17 cellular contexts compared by ENCODE assay signal in genomic region chr18:55953326-55953725, GRCh38.
DNase-seq lines count a peak whose midpoint lies in the region; ATAC-seq lines count a peak whose summit lies in the region.
"Had no signal": no experiment of that assay in that cellular context is flagged by ENCODE, and none has a peak within 500 bp of the region (broad histone marks: within the 10 kb centered on the region; RNA-seq: fewer than 3 reads in every experiment).

No MANE protein-coding gene starts in this region.

- WGBS in right cardiac atrium, result 66% methylated on average over 9 of the region's 9 CpGs

- ATAC-seq in right cardiac atrium, result no peak

- no peaks in the 10 kb centered on the region for H3K4me1 ChIP-seq in right cardiac atrium (ENCODE audit: control insufficient read depth, insufficient read depth, low read length)

- DNase-seq in right cardiac atrium (peak; percentile 11 to 46 (median 41)), cardiac septum (ENCODE audit: low spot score) (no peak), NCI-H524 (lab: John Stamatoyannopoulos, UW) (peak; percentile 91 to 93), SK-N-DZ (ENCODE audit: low spot score) (peak; percentile 17), RPMI8226 (no peak)
- no peak for DNase-seq in effector CD4-positive, alpha-beta T cell
- no peak for DNase-seq in NK-92 treated with Interleukin-12 subunit alpha and Interleukin-12 subunit beta, amount 100 ng/mL, for 24 hours (lab: John Stamatoyannopoulos, UW)
- DNase-seq: 8988T; C1 segment of cervical spinal cord; CD4-positive, CD25-positive, alpha-beta regulatory T cell; CD8-positive, alpha-beta memory T cell; COR-L47; DMS153; DMS79; GF-D8; GOT3; H9 had no signal

- intact Hi-C loops in right cardiac atrium (cut with DNase I) (no loop called here), cardiac septum (cut with DNase I) (no loop called here)

- no peaks in the 10 kb centered on the region for H3K27me3 ChIP-seq in right cardiac atrium (ENCODE audit: control insufficient read depth, insufficient read depth)

- no peak overlapping the region for H3K27ac ChIP-seq in right cardiac atrium (ENCODE audit: low read length)

- H3K4me3 ChIP-seq in right cardiac atrium (ENCODE audit: low read length), result no peak overlapping the region

- H3K9me3 ChIP-seq in right cardiac atrium (ENCODE audit: control insufficient read depth, low read length), result no peaks in the 10 kb centered on the region

Comparison
In these comparisons a context has a peak if more than half of its experiments do, and no peak if none do; other contexts are left out.
1. DNase-seq: peak in right cardiac atrium (3 of 3), NCI-H524 (2 of 2) and SK-N-DZ (single experiment); none in cardiac septum (single experiment), effector CD4-positive, alpha-beta T cell (single experiment), NK-92 treated with Interleukin-12 subunit alpha and Interleukin-12 subunit beta, amount 100 ng/mL, for 24 hours (single experiment) and RPMI8226 (single experiment).